In genomic region chr15:83644453-83644852, GRCh38 we compare ENCODE assay signal across 10 cellular contexts. TPM values are rescaled to one million over a fixed set of nuclear protein-coding genes. Genes with fewer than 3 reads are reported as not detected.
"Had no signal": no experiment of that assay in that cellular context is flagged by ENCODE, and none has a peak within 500 bp of the region (broad histone marks: within the 10 kb centered on the region; RNA-seq: fewer than 3 reads in every experiment).

No MANE protein-coding gene starts in this region.

- DNase-seq: H9, HCEC 1CT, KG1 had no signal

- H2AFZ ChIP-seq: GM23338 had no signal

- FAIRE-seq: H1, H54, HTR-8/SVneo had no signal

- ATAC-seq: GM23338 had no signal

- H3K4me3 ChIP-seq: GM23338 had no signal

- H3K4me2 ChIP-seq: GM23338 had no signal

- H3K27ac ChIP-seq: HL-60 had no signal

RNA-seq across cellular contexts. Expression of gene ADAMTSL3, which starts 9.5 kb away (rescaled TPM):
- total RNA-seq: HT-29 had no signal
- polyA plus RNA-seq: IgD-negative memory B cell had no signal
